ENCODE assay signal across 8 cellular contexts in genomic region chr3:195441051-195441450, GRCh38. TPM values are rescaled to one million over a fixed set of nuclear protein-coding genes. Genes with fewer than 3 reads are reported as not detected.
DNase-seq lines count a peak whose midpoint lies in the region; ATAC-seq and TF ChIP-seq lines count a peak whose summit lies in the region.

No MANE protein-coding gene starts in this region.

- 5 to 6% methylated on average over 2 of the region's 2 CpGs for WGBS in testis, 2 donors

- no peaks in the 10 kb centered on the region for H3K9me3 Mint-ChIP-seq in activated CD4-positive, alpha-beta T cell treated with anti-CD3 and anti-CD28 coated beads for 36 hours (ENCODE audit: low read depth)
- H3K9me3 Mint-ChIP-seq in activated naive CD8-positive, alpha-beta T cell treated with anti-CD3 and anti-CD28 coated beads for 36 hours: peaks cover 2% of the 10 kb centered on the region
- no peaks in the 10 kb centered on the region for H3K9me3 Mint-ChIP-seq in immature natural killer cell

- peak overlapping the region; percentile 94 to 97 for H3K27ac ChIP-seq in testis

- CTCF ChIA-PET in activated CD4-positive, alpha-beta T cell treated with anti-CD3 and anti-CD28 coated beads for 36 hours (lab: Charles Lee): interaction anchor here (0.6 to 2.0 kb wide), 8 partner anchors 9 to 89 kb away, joined by 3 to 12 read pairs (median 4); no protein-coding TSS in a partner anchor
- CTCF ChIA-PET in HEK293T (lab: Yijun Ruan, JAX): interaction anchor here (1.4 kb wide), 1 partner anchor 171 kb away, joined by 7 read pairs; the partner anchor contains the start of gene XXYLT1

- no peak for TF ChIP-seq POLR2A in testis (IDR thresholded peaks at IDR 0.05)

- no peak for ATAC-seq in activated CD4-positive, alpha-beta T cell treated with anti-CD3 and anti-CD28 coated beads for 36 hours
- no peak for ATAC-seq in HG02610 (IDR thresholded peaks at IDR 0.05; ENCODE audit: unreplicated experiment)

- H3K27me3 Mint-ChIP-seq in activated CD4-positive, alpha-beta T cell treated with anti-CD3 and anti-CD28 coated beads for 36 hours: no peaks in the 10 kb centered on the region
- no peaks in the 10 kb centered on the region for H3K27me3 Mint-ChIP-seq in activated naive CD8-positive, alpha-beta T cell treated with anti-CD3 and anti-CD28 coated beads for 36 hours
- peaks cover 2 to 16% (median 4%) of the 10 kb centered on the region in 3 donors for H3K27me3 Mint-ChIP-seq in immature natural killer cell (ENCODE audit: low read depth in 3 of 3)

- H3K27ac Mint-ChIP-seq in activated CD4-positive, alpha-beta T cell treated with anti-CD3 and anti-CD28 coated beads for 36 hours: peak overlapping the region; percentile 91
- H3K27ac Mint-ChIP-seq in activated naive CD8-positive, alpha-beta T cell treated with anti-CD3 and anti-CD28 coated beads for 36 hours: peak overlapping the region; percentile 91
- peak overlapping the region; percentile 91 to 98 (median 95) for H3K27ac Mint-ChIP-seq in immature natural killer cell

- no peaks in the 10 kb centered on the region for H3K36me3 ChIP-seq in testis (ENCODE audit: low read depth, missing control alignments)

- POLR2A ChIA-PET in activated CD4-positive, alpha-beta T cell treated with anti-CD3 and anti-CD28 coated beads for 36 hours (lab: Charles Lee): interaction anchor here (0.9 to 1.7 kb wide), 2 partner anchors 34 to 170 kb away, joined by 3 to 6 read pairs; partner anchors contain the start of gene XXYLT1
- POLR2A ChIA-PET in HEK293T (lab: Yijun Ruan, JAX): interaction anchor here (0.9 to 1.1 kb wide), 2 partner anchors 33 to 101 kb away, joined by 3 to 4 read pairs; no protein-coding TSS in a partner anchor

- no peak for TF ChIP-seq CTCF in testis (IDR thresholded peaks at IDR 0.05)

- H3K4me3 Mint-ChIP-seq in activated CD4-positive, alpha-beta T cell treated with anti-CD3 and anti-CD28 coated beads for 36 hours: peak overlapping the region; percentile 96
- H3K4me3 Mint-ChIP-seq in activated naive CD8-positive, alpha-beta T cell treated with anti-CD3 and anti-CD28 coated beads for 36 hours: peak overlapping the region; percentile 89
- peak overlapping the region; percentile 89 to 97 (median 96) for H3K4me3 Mint-ChIP-seq in immature natural killer cell

- H3K4me3 ChIP-seq in testis: peak overlapping the region in 1 of 2 donors; percentile 99

- H3K4me1 Mint-ChIP-seq in activated CD4-positive, alpha-beta T cell treated with anti-CD3 and anti-CD28 coated beads for 36 hours: peaks cover 46% of the 10 kb centered on the region
- peaks cover 45% of the 10 kb centered on the region for H3K4me1 Mint-ChIP-seq in activated naive CD8-positive, alpha-beta T cell treated with anti-CD3 and anti-CD28 coated beads for 36 hours
- H3K4me1 Mint-ChIP-seq in immature natural killer cell: peaks cover 59 to 66% of the 10 kb centered on the region in 2 donors

- peaks cover 19% of the 10 kb centered on the region for H3K4me1 ChIP-seq in testis

- no peaks in the 10 kb centered on the region for H3K27me3 ChIP-seq in testis

- intact Hi-C loops in activated CD4-positive, alpha-beta T cell treated with anti-CD3 and anti-CD28 coated beads for 36 hours (cut with DNase I, micrococcal nuclease): loop anchor here (5.0 to 10.0 kb wide), 4 partner anchors 81 to 1501 kb away; partner anchors contain the start of genes FAM43A (in 1 of the 2) and NCBP2 (in 1 of the 2)
- intact Hi-C loops in testis (cut with DNase I; ENCODE audit: low total_unique reads): no loop called here

- no peaks in the 10 kb centered on the region for H3K9me3 ChIP-seq in testis

- DNase-seq in activated CD4-positive, alpha-beta T cell treated with anti-CD3 and anti-CD28 coated beads for 36 hours: no peak
- no peak for DNase-seq in activated CD4-positive, alpha-beta T cell treated with anti-CD3 and anti-CD28 coated beads, Interleukin-2, amount 50 U/mL, for 48 hours
- no peak for DNase-seq in activated naive CD8-positive, alpha-beta T cell treated with anti-CD3 and anti-CD28 coated beads for 36 hours
- DNase-seq in immature natural killer cell (no peak), testis (no peak), HEK293T (ENCODE audit: extremely low spot score) (no peak), NCI-H345 treated with DMSO at 0.1 percent for 48 hours (lab: John Stamatoyannopoulos, UW; ENCODE audit: unreplicated experiment) (no peak)

- H3K36me3 Mint-ChIP-seq in activated CD4-positive, alpha-beta T cell treated with anti-CD3 and anti-CD28 coated beads for 36 hours (ENCODE audit: low read depth): peaks cover 4% of the 10 kb centered on the region
- H3K36me3 Mint-ChIP-seq in activated naive CD8-positive, alpha-beta T cell treated with anti-CD3 and anti-CD28 coated beads for 36 hours: peaks cover 4% of the 10 kb centered on the region
- H3K36me3 Mint-ChIP-seq in immature natural killer cell: no peaks in the 10 kb centered on the region

TF ChIP-seq in HEK293T, 16 proteins besides CTCF, POLR2A, EP300 and RAD21:
- no peak for TF ChIP-seq LEF1 (IDR thresholded peaks at IDR 0.05; ENCODE audit: borderline replicate concordance)
- TF ChIP-seq ZNF384 (IDR thresholded peaks at IDR 0.05): no peak
- TF ChIP-seq PKNOX1 (IDR thresholded peaks at IDR 0.05): no peak
- no peak for TF ChIP-seq BHLHE40 (IDR thresholded peaks at IDR 0.05; ENCODE audit: borderline replicate concordance)
- no peak for TF ChIP-seq SUZ12 (IDR thresholded peaks at IDR 0.05)
- no peak for TF ChIP-seq FOXA1 (IDR thresholded peaks at IDR 0.05)
- no peak for TF ChIP-seq CTBP1 (IDR thresholded peaks at IDR 0.05; ENCODE audit: borderline replicate concordance)
- TF ChIP-seq ELF4 (IDR thresholded peaks at IDR 0.05): no peak
- TF ChIP-seq NFRKB (IDR thresholded peaks at IDR 0.05): no peak
- no peak for TF ChIP-seq FOXK2 (IDR thresholded peaks at IDR 0.05)
- TF ChIP-seq TARDBP (IDR thresholded peaks at IDR 0.05): no peak
- no peak for TF ChIP-seq L3MBTL2 (conservative IDR thresholded peaks at IDR 0.05)
- no peak for TF ChIP-seq HDGF (IDR thresholded peaks at IDR 0.05; ENCODE audit: borderline replicate concordance)
- no peak for TF ChIP-seq SP1 (IDR thresholded peaks at IDR 0.05)
- no peak for TF ChIP-seq ARNT (IDR thresholded peaks at IDR 0.05)
- no peak for TF ChIP-seq FOXM1 (IDR thresholded peaks at IDR 0.05; ENCODE audit: borderline replicate concordance)

RNA-seq across cellular contexts. Expression of gene ACAP2, which starts 1.8 kb away (rescaled TPM):
- total RNA-seq in activated CD4-positive, alpha-beta T cell treated with anti-CD3 and anti-CD28 coated beads for 36 hours: 10 to 100 TPM; 43.7 to 51.9 TPM
- total RNA-seq in activated naive CD8-positive, alpha-beta T cell treated with anti-CD3 and anti-CD28 coated beads for 36 hours: 10 to 100 TPM; 41.1 to 42.9 TPM
- 10 to 100 TPM; 41.0 to 74.1 (median 53.0) TPM for polyA plus RNA-seq in immature natural killer cell
- total RNA-seq in testis: 10 to 100 TPM; 72.3 to 78.2 TPM
- polyA plus RNA-seq in testis (ENCODE audit: insufficient read depth, low read depth, low replicate concordance): 31.6 TPM
